In the genomic region with DNA sequence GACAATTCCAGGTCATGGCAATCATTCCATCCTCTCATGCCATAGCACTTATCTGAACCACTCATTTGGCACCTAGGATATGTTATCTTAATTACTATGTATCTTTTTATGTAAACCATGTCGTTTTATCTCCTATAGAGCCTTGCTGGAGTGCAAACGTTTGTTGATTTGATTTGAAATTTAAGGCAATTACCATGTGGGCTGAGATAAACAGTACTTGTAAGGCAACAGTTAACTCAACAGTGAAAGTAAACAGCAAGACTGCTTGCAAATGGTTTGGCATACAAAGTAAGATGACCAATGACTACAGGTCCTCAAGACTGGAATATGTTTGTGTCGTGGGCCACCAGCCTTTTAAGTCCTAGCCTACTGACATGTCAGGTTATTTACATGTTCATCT, we compare ENCODE assay signal across 21 cellular contexts.
A peak's percentile ranks its signal among the peaks of the same experiment; 100 is the strongest.
DNase-seq lines count a peak whose midpoint lies in the region; ATAC-seq, FAIRE-seq and TF ChIP-seq lines count a peak whose summit lies in the region.
"Had no signal": no experiment of that assay in that cellular context is flagged by ENCODE, and none has a peak within 500 bp of the region (broad histone marks: within the 10 kb centered on the region; RNA-seq: fewer than 3 reads in every experiment).

No MANE protein-coding gene starts in this region.

- no peak for TF ChIP-seq POLR2A in vagina (IDR thresholded peaks at IDR 0.05)
- TF ChIP-seq POLR2A in GM12892 (IDR thresholded peaks at IDR 0.05; ENCODE audit: low read depth, low read length) = no peak

- H3K9me3 ChIP-seq in vagina = no peaks in the 10 kb centered on the region

- no peak for ATAC-seq in natural killer cell
- ATAC-seq: PC-3 had no signal

- FAIRE-seq in islet of Langerhans (lab: Jason Lieb, UNC) (peak; percentile 47), GM12892 (lab: Jason Lieb, UNC) (no peak)

- H3K27me3 Mint-ChIP-seq in natural killer cell (ENCODE audit: low read depth in 2 of 2) = no peaks in the 10 kb centered on the region
- H3K27me3 Mint-ChIP-seq: CD4-positive, alpha-beta memory T cell had no signal

- no peaks in the 10 kb centered on the region for H3K36me3 ChIP-seq in vagina

- peaks cover 44% of the 10 kb centered on the region for H3K4me1 ChIP-seq in vagina

- H3K27ac ChIP-seq in vagina = peak overlapping the region; percentile 42
- H3K27ac ChIP-seq: RWPE1 had no signal

- H3K27me3 ChIP-seq in vagina = no peaks in the 10 kb centered on the region

- H3K4me3 ChIP-seq in vagina = no peak overlapping the region

- in situ Hi-C loops in ACHN (cut with HindIII; ENCODE audit: low pct_ligation_motif_present, low pct_unique_long_range_greater_than_20kb, low sequenced_read_pairs) = no loop called here

- DNase-seq in NCI-H1417 (lab: John Stamatoyannopoulos, UW) = peak in 2 of 3 experiments; percentile 27 to 68
- no peak for DNase-seq in NCI-H1417 treated with DMSO at 0.1 percent for 48 hours (lab: John Stamatoyannopoulos, UW)
- peak; percentile 81 for DNase-seq in NCI-H69 (lab: John Stamatoyannopoulos, UW)
- DNase-seq in vagina (ENCODE audit: extremely low spot score in 2 of 2) = no peak
- no peak for DNase-seq in GM12892 (ENCODE audit: insufficient read length)
- no peak for DNase-seq in ACHN
- DNase-seq in natural killer cell = no peak
- DNase-seq: Calu3; CD4-positive, alpha-beta memory T cell; DND-41; H7; HFFc6; Karpas-422; NCI-H1436 treated with DMSO at 0.1 percent for 48 hours; NCI-H2227 treated with DMSO at 0.1 percent for 48 hours; NCI-H524 treated with DMSO at 0.1 percent for 48 hours; PC-3; SIG-M5; T-helper 1 cell had no signal

- H3K9me3 Mint-ChIP-seq in natural killer cell = no peaks in the 10 kb centered on the region
- H3K9me3 Mint-ChIP-seq: HFFc6 had no signal

- intact Hi-C loops in vagina (cut with DNase I) (no loop called here), natural killer cell (cut with micrococcal nuclease) (no loop called here)

- H3K27ac Mint-ChIP-seq in natural killer cell = no peak overlapping the region
- H3K27ac Mint-ChIP-seq: CD4-positive, alpha-beta memory T cell; HFFc6 had no signal

- TF ChIP-seq CTCF in vagina (IDR thresholded peaks at IDR 0.05) (no peak), natural killer cell (IDR thresholded peaks at IDR 0.05) (no peak)

- no peaks in the 10 kb centered on the region for H3K36me3 Mint-ChIP-seq in natural killer cell

- H3K4me3 Mint-ChIP-seq in natural killer cell = no peak overlapping the region
- H3K4me3 Mint-ChIP-seq: CD4-positive, alpha-beta memory T cell; HFFc6 had no signal

- no peaks in the 10 kb centered on the region for H3K4me1 Mint-ChIP-seq in natural killer cell

Comparison
In these comparisons a context has a peak if more than half of its experiments do, and no peak if none do; other contexts are left out.
1. DNase-seq: peak in NCI-H1417 (2 of 3) and NCI-H69 (single experiment); none in NCI-H1417 treated with DMSO at 0.1 percent for 48 hours (single experiment), vagina (0 of 2), GM12892 (single experiment), ACHN (single experiment) and natural killer cell (single experiment).